8 cellular contexts compared by ENCODE assay signal in the genomic region with DNA sequence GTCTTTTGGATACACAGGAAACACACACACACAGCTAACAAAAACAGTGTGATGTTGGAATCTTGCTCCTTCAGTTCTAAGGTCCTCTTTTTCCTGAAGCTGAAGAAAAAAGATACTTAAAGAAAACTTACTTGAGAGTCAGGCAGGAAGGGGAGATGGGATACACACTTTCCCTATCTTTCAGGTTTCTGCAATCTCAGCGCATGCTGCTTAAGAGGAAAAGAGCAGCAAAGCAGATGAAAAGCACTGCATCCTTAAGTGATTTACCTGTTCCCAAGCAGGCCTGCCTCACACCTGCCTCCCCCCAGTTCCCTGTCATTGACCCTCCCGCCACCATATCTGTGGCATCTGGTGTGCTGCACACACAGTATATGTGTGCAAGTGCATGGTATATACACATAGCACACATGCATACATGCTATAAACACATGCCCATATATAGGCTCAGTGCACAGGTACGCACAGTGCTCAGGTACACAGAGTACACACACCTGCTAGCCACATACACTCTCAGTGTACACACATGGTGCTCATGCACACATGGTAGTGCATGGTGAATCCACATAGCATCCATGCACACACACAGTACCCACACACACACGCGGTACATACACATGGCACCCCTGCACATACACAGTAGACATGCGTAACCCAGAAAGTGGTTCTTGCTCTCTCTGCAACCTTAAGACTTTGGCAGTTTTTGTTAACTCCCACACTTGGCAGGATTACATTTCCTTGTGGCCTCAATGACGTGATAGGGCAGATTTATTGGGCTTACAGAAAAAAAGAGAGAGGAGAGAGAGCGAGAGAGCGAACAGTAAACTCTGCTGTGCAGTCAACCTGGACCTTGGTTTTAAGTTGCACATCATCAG.
A peak's percentile ranks its signal among the peaks of the same experiment; 100 is the strongest.
DNase-seq lines count a peak whose midpoint lies in the region; ATAC-seq and TF ChIP-seq lines count a peak whose summit lies in the region.

No MANE protein-coding gene starts in this region.

- H3K27me3 ChIP-seq in CD4-positive, alpha-beta T cell (ENCODE audit: control insufficient read depth, insufficient read depth, low read length), result no peaks in the 10 kb centered on the region
- H3K27me3 ChIP-seq in Panc1 (ENCODE audit: control insufficient read depth, insufficient read depth, low read length), result no peaks in the 10 kb centered on the region

- H3K9me3 ChIP-seq in CD4-positive, alpha-beta T cell (ENCODE audit: control insufficient read depth, low read length), result no peaks in the 10 kb centered on the region
- H3K9me3 ChIP-seq in Panc1 (ENCODE audit: control insufficient read depth, insufficient read depth, low read depth, low read length), result no peaks in the 10 kb centered on the region

- H3K36me3 ChIP-seq in Panc1 (ENCODE audit: control insufficient read depth, insufficient read depth, low read length), result no peaks in the 10 kb centered on the region

- H3K4me1 Mint-ChIP-seq in CD4-positive, alpha-beta T cell (ENCODE audit: low read depth), result peaks cover 73% of the 10 kb centered on the region
- H3K4me1 Mint-ChIP-seq in endothelial cell (ENCODE audit: unreplicated experiment), result peaks cover 65% of the 10 kb centered on the region
- peaks cover 85% of the 10 kb centered on the region for H3K4me1 Mint-ChIP-seq in osteocyte (ENCODE audit: unreplicated experiment)

- H3K4me3 Mint-ChIP-seq in CD4-positive, alpha-beta T cell, result peak overlapping the region; percentile 78
- H3K4me3 Mint-ChIP-seq in endothelial cell (ENCODE audit: unreplicated experiment) (no peak overlapping the region), osteocyte (ENCODE audit: unreplicated experiment) (peak overlapping the region; percentile 65)

- H3K4me3 ChIP-seq in Panc1 (ENCODE audit: low read depth in 2 of 2, low read length in 2 of 2), result peak overlapping the region in 1 of 2 experiments; percentile 17; a peak in 1 of 4 replicates

- H3K27me3 Mint-ChIP-seq in CD4-positive, alpha-beta T cell, result no peaks in the 10 kb centered on the region
- H3K27me3 Mint-ChIP-seq in endothelial cell (ENCODE audit: unreplicated experiment), result peaks cover 1% of the 10 kb centered on the region
- no peaks in the 10 kb centered on the region for H3K27me3 Mint-ChIP-seq in osteocyte (ENCODE audit: unreplicated experiment)

- in situ Hi-C loops in Panc1 (cut with HindIII; ENCODE audit: low pct_unique_long_range_greater_than_20kb, low sequenced_read_pairs), result loop anchor here (25.0 kb wide), 1 partner anchor 349 kb away; a partner anchor contains a TSS

- POLR2A ChIA-PET in CD4-positive, alpha-beta T cell (lab: Charles Lee), result interaction anchor here (0.8 to 2.8 kb wide), 9 partner anchors 10 to 356 kb away, joined by 3 to 20 read pairs (median 5); a partner anchor contains a TSS
- POLR2A ChIA-PET in Panc1 (lab: Charles Lee), result interaction anchor here (1.0 to 1.6 kb wide), 4 partner anchors 11 to 463 kb away, joined by 3 to 8 read pairs (median 5); no protein-coding TSS in a partner anchor

- peak overlapping the region; percentile 90 for H3K27ac Mint-ChIP-seq in CD4-positive, alpha-beta T cell
- peak overlapping the region; percentile 99 for H3K27ac Mint-ChIP-seq in endothelial cell (ENCODE audit: unreplicated experiment)
- peak overlapping the region; percentile 96 for H3K27ac Mint-ChIP-seq in osteocyte (ENCODE audit: unreplicated experiment)

- intact Hi-C loops in CD4-positive, alpha-beta T cell (cut with DNase I, micrococcal nuclease), result loop anchor here (2.0 to 5.0 kb wide), 4 partner anchors 49 to 229 kb away; no protein-coding TSS in a partner anchor
- intact Hi-C loops in Panc1 (cut with micrococcal nuclease; ENCODE audit: unreplicated experiment), result loop anchor here (2.0 to 5.0 kb wide), 3 partner anchors 121 to 464 kb away; no protein-coding TSS in a partner anchor

- H3K36me3 Mint-ChIP-seq in CD4-positive, alpha-beta T cell (ENCODE audit: low read depth), result no peaks in the 10 kb centered on the region
- H3K36me3 Mint-ChIP-seq in endothelial cell (ENCODE audit: low read depth, unreplicated experiment), result peaks cover 2% of the 10 kb centered on the region
- H3K36me3 Mint-ChIP-seq in osteocyte (ENCODE audit: unreplicated experiment), result no peaks in the 10 kb centered on the region

- TSS peak; percentile 49 for BruUV-seq in Panc1 (replicated peaks; lab: Mats Ljungman, UMichigan)

- CTCF ChIA-PET in CD4-positive, alpha-beta T cell (lab: Charles Lee), result no interaction called here
- CTCF ChIA-PET in Panc1 (lab: Charles Lee), result interaction anchor here (1.3 kb wide), 1 partner anchor 462 kb away, joined by 3 read pairs; no protein-coding TSS in a partner anchor

- H3K27ac ChIP-seq in CD4-positive, alpha-beta T cell (ENCODE audit: low read depth, low read length), result peak overlapping the region; percentile 71
- H3K27ac ChIP-seq in Panc1 (ENCODE audit: low read length), result peak overlapping the region; percentile 100

- no peaks in the 10 kb centered on the region for H3K9me3 Mint-ChIP-seq in CD4-positive, alpha-beta T cell
- no peaks in the 10 kb centered on the region for H3K9me3 Mint-ChIP-seq in endothelial cell (ENCODE audit: unreplicated experiment)
- H3K9me3 Mint-ChIP-seq in osteocyte (ENCODE audit: unreplicated experiment), result no peaks in the 10 kb centered on the region

- peak; percentile 54 for ATAC-seq in CD4-positive, alpha-beta T cell (ENCODE audit: poor library complexity)
- peak; percentile 6 for ATAC-seq in GM21515 (IDR thresholded peaks at IDR 0.05; ENCODE audit: unreplicated experiment)
- peak; percentile 2 for ATAC-seq in Panc1
- ATAC-seq in GM18519 (IDR thresholded peaks at IDR 0.05; ENCODE audit: low FRiP score, unreplicated experiment), result no peak
- no peak for ATAC-seq in HG02763 (IDR thresholded peaks at IDR 0.05; ENCODE audit: unreplicated experiment)

- DNase-seq in CD4-positive, alpha-beta T cell, result no peak
- DNase-seq in Panc1 (ENCODE audit: low read depth, low spot score), result no peak
- no peak for DNase-seq in endothelial cell (ENCODE audit: low spot score)
- no peak for DNase-seq in osteocyte (ENCODE audit: extremely low spot score, unreplicated experiment)
- DNase-seq in Ammon's horn (ENCODE audit: low spot score), result no peak

- peaks cover 88% of the 10 kb centered on the region for H3K4me1 ChIP-seq in Panc1 (ENCODE audit: control insufficient read depth, insufficient read depth, low read length)

- no peak for TF ChIP-seq CTCF in CD4-positive, alpha-beta T cell (IDR thresholded peaks at IDR 0.05)
- TF ChIP-seq CTCF in Panc1 (IDR thresholded peaks at IDR 0.05), result no peak
- no peak for TF ChIP-seq CTCF in endothelial cell (IDR thresholded peaks at IDR 0.05; ENCODE audit: unreplicated experiment)
- TF ChIP-seq CTCF in osteocyte (IDR thresholded peaks at IDR 0.05), result no peak

Comparison
In these comparisons a context has a peak if more than half of its experiments do, and no peak if none do; other contexts are left out.
1. ATAC-seq: peak in CD4-positive, alpha-beta T cell (single experiment), GM21515 (single experiment) and Panc1 (single experiment); none in GM18519 (single experiment) and HG02763 (single experiment).
2. Peak in every context shown above with its lines, with median percentiles within 50 percentile points of each other: H3K27ac Mint-ChIP-seq.